In the genomic region with DNA sequence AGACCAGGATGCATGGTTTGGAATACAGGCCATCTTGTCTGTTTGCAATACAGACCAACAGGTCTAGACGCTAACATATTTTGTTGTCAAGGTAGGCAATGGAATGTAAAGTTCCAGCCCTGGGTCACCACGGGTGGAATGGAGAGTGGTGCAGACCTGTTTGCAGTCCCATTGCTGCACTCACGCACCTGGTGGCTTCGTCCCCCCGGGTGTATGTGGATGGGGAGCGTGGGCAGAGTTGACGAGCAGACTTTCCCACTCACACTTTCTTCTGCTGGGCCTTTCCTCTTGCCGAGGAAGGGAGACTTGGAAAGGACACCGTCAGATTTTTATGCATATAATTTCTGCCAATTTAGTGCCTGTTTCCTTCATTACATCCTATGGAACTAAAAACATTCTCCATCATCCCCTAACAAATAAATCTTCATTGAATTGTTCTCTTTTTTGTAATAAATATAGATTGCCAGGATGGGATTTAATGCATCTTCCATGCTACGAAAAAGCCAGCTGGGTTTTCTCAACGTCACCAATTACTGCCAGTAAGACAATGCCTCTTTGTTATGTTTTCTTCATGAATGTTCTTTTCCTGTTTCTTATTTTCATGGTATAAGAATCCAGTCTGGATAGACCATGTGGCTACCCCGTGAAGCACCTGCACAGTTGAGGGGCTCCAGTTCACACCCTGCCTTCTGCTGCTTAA, we compare ENCODE assay signal across 19 cellular contexts. TPM values are rescaled to one million over a fixed set of nuclear protein-coding genes. Genes with fewer than 3 reads are reported as not detected.
DNase-seq lines count a peak whose midpoint lies in the region; ATAC-seq and TF ChIP-seq lines count a peak whose summit lies in the region.
"Had no signal": no experiment of that assay in that cellular context is flagged by ENCODE, and none has a peak within 500 bp of the region (broad histone marks: within the 10 kb centered on the region; RNA-seq: fewer than 3 reads in every experiment).

No MANE protein-coding gene starts in this region.

- ATAC-seq in HG02938 (IDR thresholded peaks at IDR 0.05; ENCODE audit: unreplicated experiment), result no peak
- ATAC-seq: HepG2, K562 had no signal

- no peaks in the 10 kb centered on the region for H3K9me3 ChIP-seq in spleen
- H3K9me3 ChIP-seq: MG63, Peyer's patch had no signal

- intact Hi-C loops in spleen (cut with DNase I; ENCODE audit: low total_unique reads), result no loop called here

- H3K4me1 ChIP-seq in spleen, result peaks cover 0 to 4% (median 0%) of the 10 kb centered on the region in 6 donors
- H3K4me1 ChIP-seq: Peyer's patch had no signal

- H3K36me3 ChIP-seq in spleen, result peaks cover 0 to 87% (median 59%) of the 10 kb centered on the region in 6 donors

- WGBS in spleen, 5 donors, result 91 to 93% (median 93%) methylated on average over 12 of the region's 12 CpGs

- TF ChIP-seq CTCF in spleen (IDR thresholded peaks at IDR 0.05 in 8 of 11, conservative IDR thresholded peaks at IDR 0.05 in 3 of 11), result no peak

- H3K27ac ChIP-seq in cingulate gyrus (ENCODE audit: low read depth, low read length) (peak overlapping the region; percentile 70), spleen (no peak overlapping the region)
- H3K27ac ChIP-seq: Peyer's patch had no signal

- H3K27me3 ChIP-seq in spleen (replicated peaks in 1 of 7), result no peaks in the 10 kb centered on the region
- H3K27me3 ChIP-seq: MG63, Peyer's patch had no signal

- no peak overlapping the region for H3K4me3 ChIP-seq in spleen
- H3K4me3 ChIP-seq: K562, MG63, Peyer's patch had no signal

- DNase-seq in COLO829 (ENCODE audit: low spot score), result peak; percentile 32
- peak; percentile 22 for DNase-seq in inferior parietal cortex (ENCODE audit: extremely low spot score)
- DNase-seq in spleen, result peak; percentile 24
- DNase-seq in cerebellum (ENCODE audit: low spot score), result no peak
- DNase-seq in NCI-H69 (lab: John Stamatoyannopoulos, UW), result no peak
- DNase-seq in NCI-H1105 treated with DMSO at 0.1 percent for 48 hours (lab: John Stamatoyannopoulos, UW), result no peak
- DNase-seq: MG63; NCI-H1048; NCI-H1436; NCI-H187 treated with DMSO at 0.1 percent for 48 hours; NCI-H2107; NCI-H774; NK-92 treated with Interleukin-12 subunit alpha and Interleukin-12 subunit beta, amount 100 ng/mL, for 24 hours; Peyer's patch had no signal

- TF ChIP-seq POLR2A in spleen (IDR thresholded peaks at IDR 0.05), result no peak

RNA-seq across cellular contexts. Expression of a gene that starts 15.2 kb away (rescaled TPM):
- 10 to 100 TPM; 10.3 to 25.0 (median 14.1) TPM for total RNA-seq in spleen
- polyA plus RNA-seq in spleen, result 10 to 100 TPM in 1 of 3 donors, 1 to 10 TPM in 2; 7.7 to 10.6 (median 7.8) TPM
- total RNA-seq in cerebellum, result 10.2 TPM

RNA-seq across cellular contexts. Expression of a gene that starts 47.5 kb away (rescaled TPM):
- total RNA-seq in spleen (1 to 10 TPM; 2.5 to 8.9 (median 3.5) TPM), cerebellum (60.9 TPM)
- polyA plus RNA-seq in spleen, result 1 to 10 TPM in 2 of 3 donors, under 1 TPM in 1; 0.76 to 1.2 (median 1.1) TPM
- total RNA-seq: NCI-H460 had no signal

Comparison
In these comparisons a context has a peak if more than half of its experiments do, and no peak if none do; other contexts are left out.
1. DNase-seq: peak in COLO829 (single experiment), inferior parietal cortex (single experiment) and spleen (single experiment); none in cerebellum (single experiment), NCI-H69 (single experiment) and NCI-H1105 treated with DMSO at 0.1 percent for 48 hours (single experiment).